In the genomic region with DNA sequence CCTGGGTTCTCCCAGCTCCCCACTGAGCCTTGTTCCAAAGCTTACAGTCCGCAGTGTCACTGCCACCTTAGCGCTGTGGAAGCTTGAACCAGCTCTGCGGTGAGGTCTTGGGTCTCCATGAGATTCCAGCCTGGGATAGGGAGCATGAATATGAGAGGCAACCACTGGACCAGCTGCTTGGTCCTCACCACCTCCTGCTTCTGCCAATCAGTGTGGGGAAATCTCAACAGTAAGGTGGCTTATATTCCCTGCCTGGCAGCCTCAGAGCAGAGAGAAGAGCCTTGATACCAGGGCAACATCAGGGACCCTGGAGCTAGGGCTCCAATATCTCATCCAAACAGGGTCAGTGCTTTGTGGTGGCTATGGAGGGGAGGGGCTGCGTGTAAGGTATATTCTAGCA, we compare ENCODE assay signal across 8 cellular contexts. TPM values are rescaled to one million over a fixed set of nuclear protein-coding genes. Genes with fewer than 3 reads are reported as not detected.
DNase-seq lines count a peak whose midpoint lies in the region; ATAC-seq, FAIRE-seq and TF ChIP-seq lines count a peak whose summit lies in the region.

No MANE protein-coding gene starts in this region.

- H3K56ac ChIP-seq in H9 (ENCODE audit: insufficient read length, low read depth, low read length), result no peak overlapping the region

- no peaks in the 10 kb centered on the region for H3K79me1 ChIP-seq in H9 (ENCODE audit: insufficient read depth, low read depth, low read length, poor library complexity, severe bottlenecking)

- TF ChIP-seq CTCF in 22Rv1 (IDR thresholded peaks at IDR 0.05), result no peak
- TF ChIP-seq CTCF in H9 (conservative IDR thresholded peaks at IDR 0.05), result no peak
- no peak for TF ChIP-seq CTCF in astrocyte of the cerebellum (IDR thresholded peaks at IDR 0.05; ENCODE audit: low read depth, low read length, missing control alignments)
- no peak for TF ChIP-seq CTCF in right lobe of liver (IDR thresholded peaks at IDR 0.05)

- H3T11ph ChIP-seq in H9 (ENCODE audit: low read length), result no peak overlapping the region

- no peak overlapping the region for H3K4ac ChIP-seq in H9 (ENCODE audit: low read depth, low read length)

- no peak overlapping the region for H2BK5ac ChIP-seq in H9 (ENCODE audit: insufficient read length, low read length)

- no peaks in the 10 kb centered on the region for H3K36me3 ChIP-seq in right lobe of liver

- peaks cover 13 to 16% of the 10 kb centered on the region in 2 experiments; a peak in 3 of 4 replicates for H3K4me1 Mint-ChIP-seq in H9

- intact Hi-C loops in right lobe of liver (cut with DNase I), result no loop called here

- H2AK5ac ChIP-seq in H9 (ENCODE audit: insufficient read length, low read length), result no peak overlapping the region

- H3K27me3 Mint-ChIP-seq in H9 (ENCODE audit: low read depth), result peaks cover 69% of the 10 kb centered on the region

- no peak for FAIRE-seq in urothelium cell line (lab: Jason Lieb, UNC)

- H2BK12ac ChIP-seq in H9 (ENCODE audit: insufficient read length, low read depth, low read length), result no peak overlapping the region

- no peaks in the 10 kb centered on the region for H4K20me1 ChIP-seq in H9 (ENCODE audit: control insufficient read depth, insufficient read depth, insufficient read length)

- H2BK120ac ChIP-seq in H9 (ENCODE audit: low read depth, low read length, poor library complexity, severe bottlenecking), result no peak overlapping the region

- no peak overlapping the region for H4K8ac ChIP-seq in H9 (replicated peaks; ENCODE audit: insufficient read length, low read depth, low read length)

- H3K27ac Mint-ChIP-seq in H9, result no peak overlapping the region

- no peak overlapping the region for H3K9ac ChIP-seq in H9 (ENCODE audit: extremely low read depth, insufficient read length, low read length)

- H3K27ac ChIP-seq in 22Rv1, result peak overlapping the region; percentile 61
- no peak overlapping the region for H3K27ac ChIP-seq in H9 (ENCODE audit: insufficient read length, low read depth, low read length)
- H3K27ac ChIP-seq in right lobe of liver, result peak overlapping the region; percentile 50 to 90 (median 65)

- H3K4me3 ChIP-seq in astrocyte of the cerebellum (ENCODE audit: low read depth, low read length) (peak overlapping the region; percentile 96), right lobe of liver (peak overlapping the region; percentile 55 to 70 (median 68))

- H3K9me3 Mint-ChIP-seq in H9, result no peaks in the 10 kb centered on the region

- no peak for TF ChIP-seq POLR2A in right lobe of liver (IDR thresholded peaks at IDR 0.05)

- H4K5ac ChIP-seq in H9 (ENCODE audit: insufficient read length, low read depth, low read length), result no peak overlapping the region

- H2BK20ac ChIP-seq in H9 (ENCODE audit: low read depth, low read length, poor library complexity, severe bottlenecking), result no peak overlapping the region

- no peak overlapping the region for H2AFZ ChIP-seq in H9 (ENCODE audit: low read length)

- H3K36me3 Mint-ChIP-seq in H9 (ENCODE audit: insufficient read depth in 1 of 3, low read depth in 3 of 3), result no peaks in the 10 kb centered on the region

- no peaks in the 10 kb centered on the region for H3K9me3 ChIP-seq in H9 (ENCODE audit: control insufficient read depth, low read depth, low read length)
- H3K9me3 ChIP-seq in right lobe of liver, result no peaks in the 10 kb centered on the region

- no peak overlapping the region for H4K91ac ChIP-seq in H9 (ENCODE audit: insufficient read length, low read depth, low read length)

- no peak overlapping the region for H2BK15ac ChIP-seq in H9 (ENCODE audit: low read depth, low read length)

- H3K23ac ChIP-seq in H9 (ENCODE audit: insufficient read length, low read depth, low read length), result no peak overlapping the region

- WGBS in H9 (ENCODE audit: extremely low coverage, insufficient read length, low lambda C conversion rate), result no CpG with 5 or more reads among the region's 4 CpGs
- no CpG with 5 or more reads among the region's 4 CpGs for WGBS in right lobe of liver (ENCODE audit: insufficient coverage, low coverage, low lambda C conversion rate, missing lambda C conversion rate)

- in situ Hi-C loops in astrocyte of the cerebellum (cut with HindIII; ENCODE audit: low sequenced_read_pairs), result no loop called here

- peaks cover 19% of the 10 kb centered on the region for H3K27me3 ChIP-seq in H9 (ENCODE audit: insufficient read depth, low read length)
- no peaks in the 10 kb centered on the region for H3K27me3 ChIP-seq in right lobe of liver

- peak overlapping the region; percentile 76 for H3K4me2 ChIP-seq in H9 (ENCODE audit: insufficient read depth, insufficient read length, low read length)

- peaks cover 13% of the 10 kb centered on the region for H3K23me2 ChIP-seq in H9 (ENCODE audit: insufficient read length, low read depth, low read length, poor library complexity, severe bottlenecking)

- no peak overlapping the region for H3K14ac ChIP-seq in H9 (ENCODE audit: insufficient read depth, low read length)

- H3K4me3 Mint-ChIP-seq in H9, result peak overlapping the region; percentile 78 to 87

- no peak overlapping the region for H3K18ac ChIP-seq in H9 (ENCODE audit: insufficient read length, low read depth, low read length)

- H3K79me2 ChIP-seq in H9 (ENCODE audit: insufficient read depth, low read length), result no peaks in the 10 kb centered on the region

- H3K4me1 ChIP-seq in H9 (ENCODE audit: insufficient read depth, low read length), result peaks cover 4% of the 10 kb centered on the region; the same call in 1 of the 2 replicates
- peaks cover 0 to 21% (median 0%) of the 10 kb centered on the region in 4 donors for H3K4me1 ChIP-seq in right lobe of liver

- ATAC-seq in right lobe of liver, result peak in 1 of 4 donors; percentile 2

- DNase-seq in H9 (no peak), astrocyte of the cerebellum (ENCODE audit: low read depth) (no peak), right lobe of liver (no peak), urothelium cell line (ENCODE audit: low spot score) (peak; percentile 38), SHP77 treated with DMSO at 0.1 percent for 48 hours (lab: John Stamatoyannopoulos, UW) (no peak), COLO668 (lab: John Stamatoyannopoulos, UW; ENCODE audit: unreplicated experiment) (no peak), mesenteric fat pad (ENCODE audit: low spot score) (no peak)

RNA-seq across cellular contexts. Expression of a gene that starts 0.9 kb away (rescaled TPM):
- total RNA-seq in H9 (2021) (5.2 and 6.1 TPM in 2 replicates), right lobe of liver (10 to 100 TPM; 12.2 to 64.1 (median 22.9) TPM), mesenteric fat pad (280 TPM)
